In the genomic region with DNA sequence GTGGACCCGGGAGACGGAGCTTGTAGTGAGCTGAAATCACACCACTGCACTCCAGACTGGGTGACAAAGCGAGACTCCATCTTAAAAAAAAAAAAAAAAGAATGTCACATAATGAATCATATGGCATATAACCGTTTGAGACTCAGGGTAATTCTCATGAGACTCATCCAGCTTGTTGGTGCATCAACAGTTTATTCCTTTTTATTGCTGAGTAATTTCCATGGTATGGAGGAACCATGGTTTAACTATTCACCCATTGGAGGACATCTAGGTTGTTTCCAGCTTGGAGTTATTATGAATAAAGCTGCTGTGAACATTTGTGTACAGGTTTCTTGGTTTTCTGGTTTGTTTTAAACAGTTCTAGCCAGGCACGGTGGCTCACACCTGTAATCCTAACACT, we compare ENCODE assay signal across 22 cellular contexts. TPM values are rescaled to one million over a fixed set of nuclear protein-coding genes. Genes with fewer than 3 reads are reported as not detected.
DNase-seq lines count a peak whose midpoint lies in the region; TF ChIP-seq lines count a peak whose summit lies in the region.
"Had no signal": no experiment of that assay in that cellular context is flagged by ENCODE, and none has a peak within 500 bp of the region (broad histone marks: within the 10 kb centered on the region; RNA-seq: fewer than 3 reads in every experiment).

No MANE protein-coding gene starts in this region.

- no peak overlapping the region for H2BK12ac ChIP-seq in trophoblast cell (ENCODE audit: low read length)

- H3K18ac ChIP-seq in trophoblast cell (ENCODE audit: low read length), result no peak overlapping the region

- H3K4me3 ChIP-seq in AG04449 (ENCODE audit: low read depth, low read length) (no peak overlapping the region), trophoblast cell (ENCODE audit: low read depth, low read length) (no peak overlapping the region)
- H3K4me3 ChIP-seq: K562, testis had no signal

- no peak overlapping the region for H2AK5ac ChIP-seq in trophoblast cell (ENCODE audit: low read length)

- no peak overlapping the region for H3K27ac Mint-ChIP-seq in osteocyte (ENCODE audit: unreplicated experiment)
- H3K27ac Mint-ChIP-seq: activated CD8-positive, alpha-beta T cell treated with anti-CD3 and anti-CD28 coated beads, Interleukin-2, amount 10 ng/mL, durations not matched to agents 7 days and 5 days; activated naive CD8-positive, alpha-beta T cell; brain; dendritic cell treated with granulocyte-macrophage colony-stimulating factor and Interleukin-4, amounts not matched to agents 40 ng/mL and 50 ng/mL, for 4 days; mesothelial cell of epicardium had no signal

- no peaks in the 10 kb centered on the region for H3K79me1 ChIP-seq in trophoblast cell (ENCODE audit: low read length)

- H3K4me3 Mint-ChIP-seq in osteocyte (ENCODE audit: unreplicated experiment), result no peak overlapping the region
- H3K4me3 Mint-ChIP-seq: activated CD8-positive, alpha-beta T cell treated with anti-CD3 and anti-CD28 coated beads, Interleukin-2, amount 10 ng/mL, durations not matched to agents 7 days and 5 days; activated naive CD8-positive, alpha-beta T cell; brain; dendritic cell treated with granulocyte-macrophage colony-stimulating factor and Interleukin-4, amounts not matched to agents 40 ng/mL and 50 ng/mL, for 4 days; mesothelial cell of epicardium had no signal

- H3K9me3 Mint-ChIP-seq in osteocyte (ENCODE audit: unreplicated experiment), result peaks cover 16% of the 10 kb centered on the region

- H3K4me1 Mint-ChIP-seq in osteocyte (ENCODE audit: unreplicated experiment), result peaks cover 17% of the 10 kb centered on the region
- H3K4me1 Mint-ChIP-seq: mesothelial cell of epicardium had no signal

- no peak overlapping the region for H2BK5ac ChIP-seq in trophoblast cell (ENCODE audit: low read depth, low read length, poor library complexity)

- no peak overlapping the region for H3K4me2 ChIP-seq in trophoblast cell (ENCODE audit: low read length)

- no peak overlapping the region for H4K91ac ChIP-seq in trophoblast cell (ENCODE audit: low read depth, low read length)

- no peak overlapping the region for H3K27ac ChIP-seq in trophoblast cell (ENCODE audit: low read depth, low read length)
- H3K27ac ChIP-seq: testis had no signal

- DNase-seq in AG04449 (ENCODE audit: low read depth, low spot score), result peak; percentile 44
- DNase-seq in HCEC 1CT, result peak; percentile 86
- peak; percentile 23 for DNase-seq in amniotic stem cell (lab: John Stamatoyannopoulos, UW)
- peak; percentile 51 for DNase-seq in iris pigment epithelial cell (ENCODE audit: low read depth)
- DNase-seq in trophoblast cell, result no peak
- no peak for DNase-seq in NCI-H226
- no peak for DNase-seq in osteocyte (ENCODE audit: extremely low spot score, unreplicated experiment)
- no peak for DNase-seq in ecto neural progenitor cell (ENCODE audit: low spot score)
- DNase-seq: activated CD4-positive, CD25-positive, alpha-beta regulatory T cell; activated CD8-positive, alpha-beta T cell treated with anti-CD3 and anti-CD28 coated beads, Interleukin-2, amount 10 ng/mL, durations not matched to agents 7 days and 5 days; activated T-cell treated with anti-CD3 and anti-CD28 coated beads, Interleukin-2, amount 50 U/mL, for 48 hours; DND-41; NCI-H1092 treated with DMSO at 0.1 percent for 48 hours; NCI-H524 treated with DMSO at 0.1 percent for 48 hours; SHP77; T-helper 1 cell; testis had no signal

- H3K79me2 ChIP-seq in trophoblast cell (ENCODE audit: control insufficient read depth, insufficient read depth, low read length, poor library complexity), result no peaks in the 10 kb centered on the region

- H3K27me3 Mint-ChIP-seq in osteocyte (ENCODE audit: unreplicated experiment), result no peaks in the 10 kb centered on the region
- H3K27me3 Mint-ChIP-seq: activated naive CD8-positive, alpha-beta T cell; brain; dendritic cell treated with granulocyte-macrophage colony-stimulating factor and Interleukin-4, amounts not matched to agents 40 ng/mL and 50 ng/mL, for 4 days had no signal

- WGBS in trophoblast cell (ENCODE audit: extremely low coverage, insufficient coverage, insufficient read length), result no CpG with 5 or more reads among the region's 5 CpGs

- H4K8ac ChIP-seq in trophoblast cell (ENCODE audit: low read depth, low read length), result no peak overlapping the region

- TF ChIP-seq CTCF in AG04449 (IDR thresholded peaks at IDR 0.05; ENCODE audit: insufficient read depth, low read length, missing control alignments), result no peak
- TF ChIP-seq CTCF in osteocyte (IDR thresholded peaks at IDR 0.05), result no peak

- POLR2A ChIA-PET in AG04449 (lab: Yijun Ruan, JAX), result interaction anchor here (0.6 kb wide), 1 partner anchor 24 kb away, joined by 3 read pairs; no protein-coding TSS in a partner anchor

- H3K27me3 ChIP-seq in trophoblast cell (ENCODE audit: insufficient read depth, low read length), result no peaks in the 10 kb centered on the region
- H3K27me3 ChIP-seq: testis had no signal

- no peaks in the 10 kb centered on the region for H3K36me3 ChIP-seq in trophoblast cell (ENCODE audit: control insufficient read depth in 1 of 2, insufficient read depth in 2 of 2, low read length in 2 of 2)

- H3K4ac ChIP-seq in trophoblast cell (ENCODE audit: low read depth, low read length), result no peak overlapping the region

- peaks cover 3% of the 10 kb centered on the region for H3K9me3 ChIP-seq in trophoblast cell (ENCODE audit: insufficient read depth, low read depth, low read length)
- H3K9me3 ChIP-seq: testis had no signal

- CTCF ChIA-PET in AG04449 (lab: Yijun Ruan, JAX), result no interaction called here

- no peak overlapping the region for H2AFZ ChIP-seq in trophoblast cell (ENCODE audit: insufficient read depth, low read length, poor library complexity)

- H3K4me1 ChIP-seq in trophoblast cell (ENCODE audit: control insufficient read depth in 1 of 2, insufficient read depth in 2 of 2, low read length in 2 of 2), result no peaks in the 10 kb centered on the region

- no peak overlapping the region for H3K23ac ChIP-seq in trophoblast cell (ENCODE audit: low read length)

- no peak overlapping the region for H3K9ac ChIP-seq in trophoblast cell (ENCODE audit: low read length)

- no peak overlapping the region for H4K12ac ChIP-seq in trophoblast cell (ENCODE audit: low read depth, low read length)

- peaks cover 30% of the 10 kb centered on the region for H3K36me3 Mint-ChIP-seq in osteocyte (ENCODE audit: unreplicated experiment)

- no peak overlapping the region for H2BK120ac ChIP-seq in trophoblast cell (ENCODE audit: insufficient read depth, low read length, poor library complexity)

- no peak overlapping the region for H3K14ac ChIP-seq in trophoblast cell (ENCODE audit: low read length)

RNA-seq across cellular contexts. Expression of a gene that starts 25.3 kb away (rescaled TPM):
- polyA plus RNA-seq in trophoblast cell (2013), result 5.1 and 5.5 TPM in 2 replicates
- 21.8 and 21.9 TPM in 2 replicates for total RNA-seq in osteocyte

Comparison
In these comparisons a context has a peak if more than half of its experiments do, and no peak if none do; other contexts are left out.
1. DNase-seq: peak in AG04449 (single experiment), HCEC 1CT (single experiment), amniotic stem cell (single experiment) and iris pigment epithelial cell (single experiment); none in trophoblast cell (0 of 2), NCI-H226 (single experiment), osteocyte (single experiment) and ecto neural progenitor cell (single experiment).